In genomic region chr6:43990627-43991619, GRCh38 we compare ENCODE assay signal across 2 cellular contexts.
TF ChIP-seq lines count a peak whose summit lies in the region.

No MANE protein-coding gene starts in this region.

TF ChIP-seq in HEK293, 187 proteins besides CTCF, POLR2A, EP300 and RAD21 (continued from another document):
- TF ChIP-seq ZBTB10 (tag by site-specific recombination; IDR thresholded peaks at IDR 0.05) (no peak), ZFHX2 (tag by site-specific recombination; conservative IDR thresholded peaks at IDR 0.05) (peak; percentile 6; the same call in 1 of the 2 replicates), ZNF391 (tag by site-specific recombination; IDR thresholded peaks at IDR 0.05; ENCODE audit: borderline replicate concordance, low read depth) (no peak)
TF ChIP-seq in HEK293: peak in this region for 5.

TF ChIP-seq in SK-N-SH treated with all-trans-retinoic acid at 6 μM for 48 hours, 23 proteins besides CTCF, POLR2A, EP300 and RAD21 (continued from another document):
- TF ChIP-seq, protein P1, sequence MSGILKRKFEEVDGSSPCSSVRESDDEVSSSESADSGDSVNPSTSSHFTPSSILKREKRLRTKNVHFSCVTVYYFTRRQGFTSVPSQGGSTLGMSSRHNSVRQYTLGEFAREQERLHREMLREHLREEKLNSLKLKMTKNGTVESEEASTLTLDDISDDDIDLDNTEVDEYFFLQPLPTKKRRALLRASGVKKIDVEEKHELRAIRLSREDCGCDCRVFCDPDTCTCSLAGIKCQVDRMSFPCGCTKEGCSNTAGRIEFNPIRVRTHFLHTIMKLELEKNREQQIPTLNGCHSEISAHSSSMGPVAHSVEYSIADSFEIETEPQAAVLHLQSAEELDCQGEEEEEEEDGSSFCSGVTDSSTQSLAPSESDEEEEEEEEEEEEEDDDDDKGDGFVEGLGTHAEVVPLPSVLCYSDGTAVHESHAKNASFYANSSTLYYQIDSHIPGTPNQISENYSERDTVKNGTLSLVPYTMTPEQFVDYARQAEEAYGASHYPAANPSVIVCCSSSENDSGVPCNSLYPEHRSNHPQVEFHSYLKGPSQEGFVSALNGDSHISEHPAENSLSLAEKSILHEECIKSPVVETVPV (CRISPR knock-in tag; IDR thresholded peaks at IDR 0.05), result no peak
- TF ChIP-seq ZFP30 (CRISPR knock-in tag; IDR thresholded peaks at IDR 0.05) (no peak), OSR1 (CRISPR knock-in tag; IDR thresholded peaks at IDR 0.05) (no peak), ZNF565 (CRISPR knock-in tag; conservative IDR thresholded peaks at IDR 0.05; ENCODE audit: low read depth) (no peak), SNAI2 (CRISPR knock-in tag; IDR thresholded peaks at IDR 0.05) (0 out of 2 replicates have a peak, but pooled peaks have one; percentile 39), TCF4 (CRISPR knock-in tag; IDR thresholded peaks at IDR 0.05; ENCODE audit: borderline replicate concordance) (0 out of 2 replicates have a peak, but pooled peaks have one; percentile 20)
- TF ChIP-seq, protein P2, sequence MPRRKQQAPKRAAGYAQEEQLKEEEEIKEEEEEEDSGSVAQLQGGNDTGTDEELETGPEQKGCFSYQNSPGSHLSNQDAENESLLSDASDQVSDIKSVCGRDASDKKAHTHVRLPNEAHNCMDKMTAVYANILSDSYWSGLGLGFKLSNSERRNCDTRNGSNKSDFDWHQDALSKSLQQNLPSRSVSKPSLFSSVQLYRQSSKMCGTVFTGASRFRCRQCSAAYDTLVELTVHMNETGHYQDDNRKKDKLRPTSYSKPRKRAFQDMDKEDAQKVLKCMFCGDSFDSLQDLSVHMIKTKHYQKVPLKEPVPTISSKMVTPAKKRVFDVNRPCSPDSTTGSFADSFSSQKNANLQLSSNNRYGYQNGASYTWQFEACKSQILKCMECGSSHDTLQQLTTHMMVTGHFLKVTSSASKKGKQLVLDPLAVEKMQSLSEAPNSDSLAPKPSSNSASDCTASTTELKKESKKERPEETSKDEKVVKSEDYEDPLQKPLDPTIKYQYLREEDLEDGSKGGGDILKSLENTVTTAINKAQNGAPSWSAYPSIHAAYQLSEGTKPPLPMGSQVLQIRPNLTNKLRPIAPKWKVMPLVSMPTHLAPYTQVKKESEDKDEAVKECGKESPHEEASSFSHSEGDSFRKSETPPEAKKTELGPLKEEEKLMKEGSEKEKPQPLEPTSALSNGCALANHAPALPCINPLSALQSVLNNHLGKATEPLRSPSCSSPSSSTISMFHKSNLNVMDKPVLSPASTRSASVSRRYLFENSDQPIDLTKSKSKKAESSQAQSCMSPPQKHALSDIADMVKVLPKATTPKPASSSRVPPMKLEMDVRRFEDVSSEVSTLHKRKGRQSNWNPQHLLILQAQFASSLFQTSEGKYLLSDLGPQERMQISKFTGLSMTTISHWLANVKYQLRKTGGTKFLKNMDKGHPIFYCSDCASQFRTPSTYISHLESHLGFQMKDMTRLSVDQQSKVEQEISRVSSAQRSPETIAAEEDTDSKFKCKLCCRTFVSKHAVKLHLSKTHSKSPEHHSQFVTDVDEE (CRISPR knock-in tag; IDR thresholded peaks at IDR 0.05), result peak; percentile 21; the same call in 1 of the 2 replicates
